In the genomic region with DNA sequence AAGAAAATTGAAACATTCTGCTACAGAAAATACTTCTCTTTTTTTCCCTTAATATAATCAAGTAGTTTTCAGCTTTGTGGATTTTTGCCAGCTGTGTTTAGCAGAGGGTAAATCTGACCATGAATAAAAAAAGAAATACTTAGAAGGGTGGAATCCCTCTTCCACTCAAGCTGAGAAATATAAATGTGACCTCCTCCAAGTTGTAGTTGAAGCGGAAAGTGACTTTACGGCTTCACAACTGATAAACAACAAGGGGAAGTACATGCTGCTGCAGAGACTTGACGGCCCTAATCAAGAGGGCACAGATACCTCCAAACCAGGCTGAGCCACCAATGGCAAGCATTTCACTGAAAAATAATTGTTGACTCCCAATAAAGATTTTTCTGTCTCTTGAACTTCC, we compare ENCODE assay signal across 18 cellular contexts.
"Had no signal": no experiment of that assay in that cellular context is flagged by ENCODE, and none has a peak within 500 bp of the region (broad histone marks: within the 10 kb centered on the region; RNA-seq: fewer than 3 reads in every experiment).

No MANE protein-coding gene starts in this region.

- H3K27me3 Mint-ChIP-seq: activated CD8-positive, alpha-beta T cell treated with anti-CD3 and anti-CD28 coated beads for 36 hours; activated naive CD4-positive, alpha-beta T cell treated with anti-CD3 and anti-CD28 coated beads, Interleukin-2, amount 50 U/mL, for 24 hours; naive thymus-derived CD8-positive, alpha-beta T cell; stimulated activated memory B cell treated with anti-CD40 and anti-IgM and Interleukin-4, amounts not matched to agents 10 μg/mL and 1 μg/mL and 100 μg/mL, for 72 hours had no signal

- H3K4me3 Mint-ChIP-seq: activated CD8-positive, alpha-beta T cell treated with anti-CD3 and anti-CD28 coated beads for 36 hours; activated naive CD4-positive, alpha-beta T cell treated with anti-CD3 and anti-CD28 coated beads, Interleukin-2, amount 50 U/mL, for 24 hours; activated T-cell treated with anti-CD3 and anti-CD28 coated beads, Interleukin-2, amount 50 U/mL, for 4 hours; endodermal cell; naive thymus-derived CD8-positive, alpha-beta T cell; stimulated activated memory B cell treated with anti-CD40 and anti-IgM and Interleukin-4, amounts not matched to agents 10 μg/mL and 1 μg/mL and 100 μg/mL, for 72 hours; WTC11 had no signal

- ATAC-seq: activated CD8-positive, alpha-beta T cell treated with anti-CD3 and anti-CD28 coated beads for 36 hours; activated T-cell treated with anti-CD3 and anti-CD28 coated beads, Interleukin-2, amount 50 U/mL, for 4 hours; left lung; mucosa of descending colon; naive thymus-derived CD8-positive, alpha-beta T cell; stimulated activated memory B cell treated with anti-CD40 and anti-IgM and Interleukin-4, amounts not matched to agents 10 μg/mL and 1 μg/mL and 100 μg/mL, for 72 hours; WTC11 had no signal

- H3K27ac Mint-ChIP-seq: activated CD8-positive, alpha-beta T cell treated with anti-CD3 and anti-CD28 coated beads for 36 hours; activated naive CD4-positive, alpha-beta T cell treated with anti-CD3 and anti-CD28 coated beads, Interleukin-2, amount 50 U/mL, for 24 hours; endodermal cell; naive thymus-derived CD8-positive, alpha-beta T cell; stimulated activated memory B cell treated with anti-CD40 and anti-IgM and Interleukin-4, amounts not matched to agents 10 μg/mL and 1 μg/mL and 100 μg/mL, for 72 hours; WTC11 had no signal

- H3K9me3 Mint-ChIP-seq: activated CD8-positive, alpha-beta T cell treated with anti-CD3 and anti-CD28 coated beads for 36 hours; activated naive CD4-positive, alpha-beta T cell treated with anti-CD3 and anti-CD28 coated beads, Interleukin-2, amount 50 U/mL, for 24 hours; stimulated activated memory B cell treated with anti-CD40 and anti-IgM and Interleukin-4, amounts not matched to agents 10 μg/mL and 1 μg/mL and 100 μg/mL, for 72 hours had no signal

- DNase-seq: activated CD4-positive, alpha-beta T cell treated with anti-CD3 and anti-CD28 coated beads for 48 hours; activated CD8-positive, alpha-beta T cell treated with anti-CD3 and anti-CD28 coated beads for 36 hours; activated effector memory CD4-positive, alpha-beta T cell treated with Interleukin-2 at 50 U/mL for 16 hours; activated T-cell treated with anti-CD3 and anti-CD28 coated beads, Interleukin-2, amount 50 U/mL, for 4 hours; adrenal gland; dorsolateral prefrontal cortex; endodermal cell; hippocampal formation; left lung; mammary epithelial cell; mucosa of descending colon; naive thymus-derived CD8-positive, alpha-beta T cell; posterior cingulate gyrus; stimulated activated CD4-positive, alpha-beta T cell treated with anti-CD3 and anti-CD28 coated beads, Interleukin-2, amount 100 ng/mL, for 48 hours; thyroid gland had no signal

- H3K36me3 Mint-ChIP-seq: activated naive CD4-positive, alpha-beta T cell treated with anti-CD3 and anti-CD28 coated beads, Interleukin-2, amount 50 U/mL, for 24 hours; naive thymus-derived CD8-positive, alpha-beta T cell; stimulated activated memory B cell treated with anti-CD40 and anti-IgM and Interleukin-4, amounts not matched to agents 10 μg/mL and 1 μg/mL and 100 μg/mL, for 72 hours had no signal

- H3K4me1 Mint-ChIP-seq: activated naive CD4-positive, alpha-beta T cell treated with anti-CD3 and anti-CD28 coated beads, Interleukin-2, amount 50 U/mL, for 24 hours; stimulated activated memory B cell treated with anti-CD40 and anti-IgM and Interleukin-4, amounts not matched to agents 10 μg/mL and 1 μg/mL and 100 μg/mL, for 72 hours had no signal
